8 cellular contexts compared by ENCODE assay signal in genomic region chr4:176791591-176792347, GRCh38. TPM values are rescaled to one million over a fixed set of nuclear protein-coding genes. Genes with fewer than 3 reads are reported as not detected.
A peak's percentile ranks its signal among the peaks of the same experiment; 100 is the strongest.
DNase-seq lines count a peak whose midpoint lies in the region; ATAC-seq and TF ChIP-seq lines count a peak whose summit lies in the region.

No MANE protein-coding gene starts in this region.

- no peaks in the 10 kb centered on the region for H3K9me3 ChIP-seq in stomach smooth muscle (ENCODE audit: control insufficient read depth in 2 of 2, low read length in 2 of 2)

- peaks cover 2% of the 10 kb centered on the region for H3K4me1 ChIP-seq in stomach smooth muscle (ENCODE audit: control insufficient read depth, insufficient read depth, low read length)

- H3K27ac Mint-ChIP-seq in effector memory CD8-positive, alpha-beta T cell, result peak overlapping the region in 1 of 2 donors; percentile 41

- H3K27me3 Mint-ChIP-seq in effector memory CD8-positive, alpha-beta T cell, result peaks cover 31 to 40% of the 10 kb centered on the region in 2 donors

- no peak for TF ChIP-seq CTCF in astrocyte of the spinal cord (IDR thresholded peaks at IDR 0.05; ENCODE audit: low read depth, low read length)
- no peak for TF ChIP-seq CTCF in kidney epithelial cell (IDR thresholded peaks at IDR 0.05; ENCODE audit: insufficient read depth, low read length, poor library complexity, severe bottlenecking)

- DNase-seq in astrocyte of the spinal cord (ENCODE audit: low read depth, low spot score) (peak; percentile 67), kidney epithelial cell (ENCODE audit: low read depth) (no peak), activated gamma-delta T cell treated with Interleukin-2 at 50 U/mL for 16 hours (no peak)
- no peak for DNase-seq in effector memory CD8-positive, alpha-beta T cell
- no peak for DNase-seq in effector CD8-positive, alpha-beta T cell (lab: John Stamatoyannopoulos, UW)

- H3K36me3 ChIP-seq in kidney epithelial cell (ENCODE audit: control insufficient read depth, insufficient read depth, low read length) (no peaks in the 10 kb centered on the region), stomach smooth muscle (ENCODE audit: control insufficient read depth in 2 of 2, insufficient read depth in 2 of 2, low read length in 2 of 2) (no peaks in the 10 kb centered on the region)

- ATAC-seq in GM18868 (IDR thresholded peaks at IDR 0.05; ENCODE audit: unreplicated experiment) (peak; percentile 29), HG02943 (IDR thresholded peaks at IDR 0.05; ENCODE audit: low read depth, unreplicated experiment) (peak; percentile 29)
- no peak for ATAC-seq in effector memory CD8-positive, alpha-beta T cell (replicated peaks)

- H3K9ac ChIP-seq in stomach smooth muscle (ENCODE audit: low read length in 2 of 2), result peak overlapping the region; percentile 54 to 55

- H3K27ac ChIP-seq in stomach smooth muscle (ENCODE audit: low read length), result no peak overlapping the region

- H3K36me3 Mint-ChIP-seq in effector memory CD8-positive, alpha-beta T cell (ENCODE audit: insufficient read depth), result no peaks in the 10 kb centered on the region

- H3K4me1 Mint-ChIP-seq in effector memory CD8-positive, alpha-beta T cell (ENCODE audit: low read depth in 2 of 2), result peaks cover 0 to 1% of the 10 kb centered on the region in 2 donors

- H3K4me3 Mint-ChIP-seq in effector memory CD8-positive, alpha-beta T cell, result no peak overlapping the region

- H3K4me3 ChIP-seq in astrocyte of the spinal cord (ENCODE audit: low read depth, low read length) (peak overlapping the region; percentile 88), kidney epithelial cell (ENCODE audit: low read depth, low read length) (peak overlapping the region; percentile 81), stomach smooth muscle (ENCODE audit: low read length in 2 of 2) (peak overlapping the region; percentile 52 to 79)

- in situ Hi-C loops in astrocyte of the spinal cord (cut with HindIII; ENCODE audit: low sequenced_read_pairs), result loop anchor here (25.0 kb wide), 1 partner anchor 404 kb away; no protein-coding TSS in a partner anchor

- H3K27me3 ChIP-seq in kidney epithelial cell (ENCODE audit: control insufficient read depth, insufficient read depth, low read length) (no peaks in the 10 kb centered on the region), stomach smooth muscle (ENCODE audit: control insufficient read depth in 1 of 2, insufficient read depth in 2 of 2, low read length in 2 of 2) (no peaks in the 10 kb centered on the region)

- H3K9me3 Mint-ChIP-seq in effector memory CD8-positive, alpha-beta T cell, result peaks cover 0 to 4% of the 10 kb centered on the region in 2 donors

RNA-seq across cellular contexts. Expression of gene VEGFC, which starts 1.0 kb away (rescaled TPM):
- total RNA-seq in kidney epithelial cell, result 5.0 and 6.2 TPM in 2 replicates
